ENCODE assay signal across 8 cellular contexts in genomic region chr7:25180946-25181345, GRCh38. TPM values are rescaled to one million over a fixed set of nuclear protein-coding genes. Genes with fewer than 3 reads are reported as not detected.
A peak's percentile ranks its signal among the peaks of the same experiment; 100 is the strongest.
DNase-seq lines count a peak whose midpoint lies in the region; ATAC-seq and TF ChIP-seq lines count a peak whose summit lies in the region.

No MANE protein-coding gene starts in this region.

- H4K8ac ChIP-seq in mesenchymal stem cell (ENCODE audit: low read length), result peak overlapping the region; percentile 41

- H3K14ac ChIP-seq in mesenchymal stem cell (ENCODE audit: low read length in 2 of 2), result no peak overlapping the region

- H3K36me3 Mint-ChIP-seq in activated T-cell treated with anti-CD3 and anti-CD28 coated beads, Interleukin-2, amount 50 U/mL, for 72 hours (ENCODE audit: insufficient read depth in 2 of 2), result peaks cover 0 to 2% of the 10 kb centered on the region in 2 donors
- H3K36me3 Mint-ChIP-seq in activated naive CD8-positive, alpha-beta T cell, result peaks cover 3% of the 10 kb centered on the region
- H3K36me3 Mint-ChIP-seq in type B pancreatic cell, result no peaks in the 10 kb centered on the region

- no peaks in the 10 kb centered on the region for H3K27me3 Mint-ChIP-seq in activated T-cell treated with anti-CD3 and anti-CD28 coated beads, Interleukin-2, amount 50 U/mL, for 72 hours (ENCODE audit: low read depth)
- peaks cover 2% of the 10 kb centered on the region for H3K27me3 Mint-ChIP-seq in activated naive CD8-positive, alpha-beta T cell
- no peaks in the 10 kb centered on the region for H3K27me3 Mint-ChIP-seq in type B pancreatic cell

- no peak overlapping the region for H3K27ac ChIP-seq in mesenchymal stem cell (ENCODE audit: low read length, poor library complexity, severe bottlenecking)

- H3K9me3 ChIP-seq in mesenchymal stem cell (ENCODE audit: control insufficient read depth, low read length), result no peaks in the 10 kb centered on the region

- ATAC-seq in activated T-cell treated with anti-CD3 and anti-CD28 coated beads, Interleukin-2, amount 50 U/mL, for 72 hours (replicated peaks in 1 of 2), result no peak
- no peak for ATAC-seq in HG03135 (IDR thresholded peaks at IDR 0.05; ENCODE audit: unreplicated experiment)

- no peak for DNase-seq in activated T-cell treated with anti-CD3 and anti-CD28 coated beads, Interleukin-2, amount 50 U/mL, for 72 hours
- DNase-seq in activated T-cell treated with anti-CD3 and anti-CD28 coated beads for 4 hours (no peak), mesenchymal stem cell (peak; percentile 8), type B pancreatic cell (ENCODE audit: extremely low spot score, unreplicated experiment) (no peak), SIG-M5 (lab: John Stamatoyannopoulos, UW) (no peak), SKM-1 (lab: John Stamatoyannopoulos, UW; ENCODE audit: unreplicated experiment) (no peak)

- no peak overlapping the region for H2AK5ac ChIP-seq in mesenchymal stem cell (ENCODE audit: low read length, severe bottlenecking)

- H3K79me1 ChIP-seq in mesenchymal stem cell (replicated peaks; ENCODE audit: low read length, poor library complexity, severe bottlenecking), result no peaks in the 10 kb centered on the region

- no peak overlapping the region for H2BK5ac ChIP-seq in mesenchymal stem cell (ENCODE audit: low read depth, low read length, poor library complexity, severe bottlenecking)

- peak overlapping the region in 1 of 2 experiments; percentile 81 for H3K4me3 ChIP-seq in mesenchymal stem cell (ENCODE audit: insufficient read depth in 1 of 2, low read depth in 1 of 2, low read length in 2 of 2)

- H2AFZ ChIP-seq in mesenchymal stem cell (ENCODE audit: low read depth, low read length), result peak overlapping the region; percentile 21

- no peak overlapping the region for H3K18ac ChIP-seq in mesenchymal stem cell (ENCODE audit: low read depth in 1 of 2, low read length in 2 of 2)

- H3K9me3 Mint-ChIP-seq in activated T-cell treated with anti-CD3 and anti-CD28 coated beads, Interleukin-2, amount 50 U/mL, for 72 hours, result no peaks in the 10 kb centered on the region
- H3K9me3 Mint-ChIP-seq in activated naive CD8-positive, alpha-beta T cell (ENCODE audit: low read depth), result no peaks in the 10 kb centered on the region
- H3K9me3 Mint-ChIP-seq in type B pancreatic cell, result no peaks in the 10 kb centered on the region

- H3K4me3 Mint-ChIP-seq in activated T-cell treated with anti-CD3 and anti-CD28 coated beads, Interleukin-2, amount 50 U/mL, for 72 hours, result peak overlapping the region; percentile 85 to 89
- H3K4me3 Mint-ChIP-seq in activated naive CD8-positive, alpha-beta T cell, result peak overlapping the region; percentile 84
- peak overlapping the region; percentile 87 for H3K4me3 Mint-ChIP-seq in type B pancreatic cell

- H4K91ac ChIP-seq in mesenchymal stem cell (ENCODE audit: low read length), result no peak overlapping the region

- peaks cover 10% of the 10 kb centered on the region for H3K4me1 Mint-ChIP-seq in activated T-cell treated with anti-CD3 and anti-CD28 coated beads, Interleukin-2, amount 50 U/mL, for 72 hours (ENCODE audit: low read depth)
- H3K4me1 Mint-ChIP-seq in activated naive CD8-positive, alpha-beta T cell (ENCODE audit: low read depth), result peaks cover 20% of the 10 kb centered on the region
- no peaks in the 10 kb centered on the region for H3K4me1 Mint-ChIP-seq in type B pancreatic cell (ENCODE audit: unreplicated experiment)

- peaks cover 2% of the 10 kb centered on the region for H3K4me1 ChIP-seq in mesenchymal stem cell (ENCODE audit: control insufficient read depth, insufficient read depth, low read depth, low read length)

- H3K23ac ChIP-seq in mesenchymal stem cell (ENCODE audit: low read length in 2 of 2), result no peak overlapping the region

- H3K9ac ChIP-seq in mesenchymal stem cell (ENCODE audit: low read length), result no peak overlapping the region

- no peak overlapping the region for H2BK12ac ChIP-seq in mesenchymal stem cell (ENCODE audit: low read length in 2 of 2)

- no peak overlapping the region for H2BK15ac ChIP-seq in mesenchymal stem cell (ENCODE audit: low read depth, poor library complexity, severe bottlenecking)

- no peaks in the 10 kb centered on the region for H3K27me3 ChIP-seq in mesenchymal stem cell (ENCODE audit: control insufficient read depth in 1 of 2, insufficient read depth in 1 of 2, low read length in 2 of 2)

- WGBS in mesenchymal stem cell, result 89% methylated on average over 7 of the region's 7 CpGs

- H3K4ac ChIP-seq in mesenchymal stem cell (ENCODE audit: low read depth in 1 of 2, low read length in 2 of 2), result no peak overlapping the region

- TF ChIP-seq CTCF in type B pancreatic cell (conservative IDR thresholded peaks at IDR 0.05), result no peak

- H3K4me2 ChIP-seq in mesenchymal stem cell (ENCODE audit: low read length, poor library complexity, severe bottlenecking), result no peak overlapping the region

- H3K36me3 ChIP-seq in mesenchymal stem cell (ENCODE audit: control insufficient read depth in 1 of 2, insufficient read depth in 2 of 2, low read depth in 1 of 2, low read length in 2 of 2), result no peaks in the 10 kb centered on the region

- H3K27ac Mint-ChIP-seq in activated T-cell treated with anti-CD3 and anti-CD28 coated beads, Interleukin-2, amount 50 U/mL, for 72 hours, result no peak overlapping the region
- peak overlapping the region; percentile 68 for H3K27ac Mint-ChIP-seq in activated naive CD8-positive, alpha-beta T cell
- H3K27ac Mint-ChIP-seq in type B pancreatic cell, result no peak overlapping the region

- H2BK120ac ChIP-seq in mesenchymal stem cell (ENCODE audit: low read depth, low read length), result no peak overlapping the region

RNA-seq across cellular contexts. Expression of gene NPVF, which starts 47.3 kb away (rescaled TPM):
- total RNA-seq in activated T-cell treated with anti-CD3 and anti-CD28 coated beads, Interleukin-2, amount 50 U/mL, for 72 hours, result not detected
- not detected for polyA plus RNA-seq in mesenchymal stem cell (2013, experiment 1 of 2)
- not detected for polyA plus RNA-seq in mesenchymal stem cell (2013, experiment 2 of 2)
- not detected in 2 replicates for total RNA-seq in type B pancreatic cell (ENCODE audit: low replicate concordance)

RNA-seq across cellular contexts. Expression of gene CYCS, which starts 55.9 kb away (rescaled TPM):
- 100 to 1,000 TPM; 147 to 158 TPM for total RNA-seq in activated T-cell treated with anti-CD3 and anti-CD28 coated beads, Interleukin-2, amount 50 U/mL, for 72 hours
- polyA plus RNA-seq in mesenchymal stem cell (2013, experiment 1 of 2), result 87.5 TPM
- polyA plus RNA-seq in mesenchymal stem cell (2013, experiment 2 of 2), result 85.0 TPM
- total RNA-seq in type B pancreatic cell (ENCODE audit: low replicate concordance), result 111 and 150 TPM in 2 replicates
